8 cellular contexts compared by ENCODE assay signal in the genomic region with DNA sequence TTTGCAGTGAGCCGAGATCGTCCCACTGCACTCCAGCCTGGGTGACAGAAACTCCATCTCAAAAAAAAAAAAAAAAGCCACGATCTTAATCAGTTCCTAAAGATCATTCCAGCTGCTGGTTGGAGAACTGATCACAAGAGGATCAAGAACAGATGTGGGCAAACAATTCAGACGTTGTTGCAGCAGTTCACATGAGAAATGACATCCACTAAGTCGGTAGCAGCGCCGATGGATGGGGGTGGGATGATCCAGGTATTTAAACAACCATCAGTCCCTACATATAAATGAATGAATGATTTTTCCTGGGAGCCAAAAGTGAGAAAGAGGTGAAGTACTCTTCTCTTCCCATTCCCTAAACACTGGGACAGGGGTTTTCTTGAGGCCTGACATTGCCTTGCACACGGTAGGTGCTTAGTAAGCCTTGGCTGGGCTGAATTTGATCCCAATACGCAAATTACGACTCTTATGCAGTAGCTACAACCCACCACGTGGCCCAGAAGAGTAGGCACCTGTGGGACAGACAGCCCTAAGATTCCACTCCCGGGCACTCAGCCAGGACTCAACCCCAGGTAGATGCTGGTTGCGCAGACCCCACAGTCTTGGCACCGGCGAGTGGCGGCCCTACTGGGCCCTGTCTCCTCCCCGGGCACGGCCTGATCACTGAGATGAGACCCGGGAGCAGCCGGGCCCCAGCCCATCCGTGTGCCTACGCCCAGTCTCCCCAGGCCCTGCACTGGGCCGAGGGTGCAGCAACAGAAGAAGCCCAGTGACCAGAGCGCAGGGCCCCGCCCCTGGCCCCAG. TPM values are rescaled to one million over a fixed set of nuclear protein-coding genes. Genes with fewer than 3 reads are reported as not detected.
DNase-seq lines count a peak whose midpoint lies in the region; ATAC-seq and TF ChIP-seq lines count a peak whose summit lies in the region.

No MANE protein-coding gene starts in this region.

- no peak for TF ChIP-seq RAD21 in Ishikawa (IDR thresholded peaks at IDR 0.05; ENCODE audit: low read depth)

- WGBS in sigmoid colon, 2 donors: 19 to 23% methylated on average over 25 of the region's 25 CpGs

- CTCF ChIA-PET in activated CD8-positive, alpha-beta T cell treated with anti-CD3 and anti-CD28 coated beads for 36 hours (lab: Charles Lee): interaction anchor here (0.9 to 31.8 kb wide), 10 partner anchors 10 to 273 kb away, joined by 3 to 553 read pairs (median 9); a partner anchor contains a TSS

- peak overlapping the region; percentile 54 to 77 (median 66) for H3K4me3 ChIP-seq in sigmoid colon

- peaks cover 35% of the 10 kb centered on the region for H3K4me1 Mint-ChIP-seq in CD14-positive monocyte
- H3K4me1 Mint-ChIP-seq in activated CD8-positive, alpha-beta T cell treated with anti-CD3 and anti-CD28 coated beads for 36 hours (ENCODE audit: low read depth): peaks cover 39% of the 10 kb centered on the region

- ATAC-seq in GM19438 (IDR thresholded peaks at IDR 0.05; ENCODE audit: low read depth, unreplicated experiment) (peak; percentile 23), foreskin keratinocyte (peak; percentile 46), GM21529 (IDR thresholded peaks at IDR 0.05; ENCODE audit: unreplicated experiment) (no peak)
- peak; percentile 20 for ATAC-seq in activated CD8-positive, alpha-beta T cell treated with anti-CD3 and anti-CD28 coated beads for 36 hours

- intact Hi-C loops in CD14-positive monocyte (cut with micrococcal nuclease): loop anchor here in 1 of 2 donors (2.0 kb wide), 1 partner anchor 20 kb away; no protein-coding TSS in a partner anchor
- intact Hi-C loops in activated CD8-positive, alpha-beta T cell treated with anti-CD3 and anti-CD28 coated beads for 36 hours (cut with micrococcal nuclease): loop anchor here (1.0 kb wide), 1 partner anchor 20 kb away; no protein-coding TSS in a partner anchor
- intact Hi-C loops in sigmoid colon (cut with DNase I): loop anchor here (2.0 kb wide), 2 partner anchors 20 to 30 kb away; no protein-coding TSS in a partner anchor

- peaks cover 0 to 4% (median 4%) of the 10 kb centered on the region in 3 donors for H3K27me3 Mint-ChIP-seq in CD14-positive monocyte (ENCODE audit: low read depth in 3 of 3)
- H3K27me3 Mint-ChIP-seq in activated CD8-positive, alpha-beta T cell treated with anti-CD3 and anti-CD28 coated beads for 36 hours: no peaks in the 10 kb centered on the region

- no peaks in the 10 kb centered on the region for H3K27me3 ChIP-seq in foreskin keratinocyte
- no peaks in the 10 kb centered on the region for H3K27me3 ChIP-seq in sigmoid colon

- peak overlapping the region; percentile 50 to 88 (median 79) for H3K27ac Mint-ChIP-seq in CD14-positive monocyte
- peak overlapping the region; percentile 80 for H3K27ac Mint-ChIP-seq in activated CD8-positive, alpha-beta T cell treated with anti-CD3 and anti-CD28 coated beads for 36 hours

- no peak for DNase-seq in CD14-positive monocyte (ENCODE audit: low spot score)
- DNase-seq in activated CD8-positive, alpha-beta T cell treated with anti-CD3 and anti-CD28 coated beads for 36 hours: peak; percentile 70
- peak; percentile 42 to 58 for DNase-seq in foreskin keratinocyte
- peak; percentile 53 for DNase-seq in sigmoid colon
- DNase-seq in cerebellar nuclear complex (lab: John Stamatoyannopoulos, UW): no peak

- no peaks in the 10 kb centered on the region for H3K9me3 ChIP-seq in sigmoid colon

- no peaks in the 10 kb centered on the region for H3K9me3 Mint-ChIP-seq in CD14-positive monocyte
- H3K9me3 Mint-ChIP-seq in activated CD8-positive, alpha-beta T cell treated with anti-CD3 and anti-CD28 coated beads for 36 hours: no peaks in the 10 kb centered on the region

- peaks cover 40% of the 10 kb centered on the region in 2 donors for H3K36me3 Mint-ChIP-seq in CD14-positive monocyte
- peaks cover 13% of the 10 kb centered on the region for H3K36me3 Mint-ChIP-seq in activated CD8-positive, alpha-beta T cell treated with anti-CD3 and anti-CD28 coated beads for 36 hours (ENCODE audit: low read depth)

- TF ChIP-seq EP300 in Ishikawa (IDR thresholded peaks at IDR 0.05; ENCODE audit: borderline replicate concordance) (no peak), sigmoid colon (IDR thresholded peaks at IDR 0.05) (no peak)

- H3K27ac ChIP-seq in foreskin keratinocyte (no peak overlapping the region), sigmoid colon (peak overlapping the region; percentile 93 to 97 (median 95))

- POLR2A ChIA-PET in activated CD8-positive, alpha-beta T cell treated with anti-CD3 and anti-CD28 coated beads for 36 hours (lab: Charles Lee): interaction anchor here (0.6 to 5.7 kb wide), 14 partner anchors 8 to 1681 kb away, joined by 3 to 37 read pairs (median 5); a partner anchor contains a TSS

- peaks cover 10% of the 10 kb centered on the region for H3K4me1 ChIP-seq in foreskin keratinocyte
- peaks cover 0 to 43% (median 37%) of the 10 kb centered on the region in 4 donors for H3K4me1 ChIP-seq in sigmoid colon

- peaks cover 4 to 35% (median 16%) of the 10 kb centered on the region in 4 donors for H3K36me3 ChIP-seq in sigmoid colon

- H3K4me3 Mint-ChIP-seq in CD14-positive monocyte: peak overlapping the region; percentile 80 to 90
- H3K4me3 Mint-ChIP-seq in activated CD8-positive, alpha-beta T cell treated with anti-CD3 and anti-CD28 coated beads for 36 hours: peak overlapping the region; percentile 83

- TF ChIP-seq CTCF in CD14-positive monocyte (IDR thresholded peaks at IDR 0.05) (no peak), foreskin keratinocyte (conservative IDR thresholded peaks at IDR 0.05) (peak; percentile 3), sigmoid colon (IDR thresholded peaks at IDR 0.05) (no peak)
- TF ChIP-seq CTCF in activated CD8-positive, alpha-beta T cell treated with anti-CD3 and anti-CD28 coated beads for 36 hours (IDR thresholded peaks at IDR 0.05): no peak

- no peak for TF ChIP-seq POLR2A in sigmoid colon (IDR thresholded peaks at IDR 0.05)

TF ChIP-seq in Ishikawa, 13 proteins besides CTCF, POLR2A, EP300 and RAD21 (continues in another document):
- TF ChIP-seq ZBTB7A (IDR thresholded peaks at IDR 0.05; ENCODE audit: low read depth) (no peak), TCF12 (IDR thresholded peaks at IDR 0.05; ENCODE audit: low read depth) (no peak), CEBPB (IDR thresholded peaks at IDR 0.05) (no peak), NFIC (IDR thresholded peaks at IDR 0.05) (peak; percentile 46), TAF1 (IDR thresholded peaks at IDR 0.05; ENCODE audit: low read depth) (no peak), EGR1 (IDR thresholded peaks at IDR 0.05) (no peak), YY1 (IDR thresholded peaks at IDR 0.05; ENCODE audit: low read depth) (no peak)
- TF ChIP-seq, protein P1, sequence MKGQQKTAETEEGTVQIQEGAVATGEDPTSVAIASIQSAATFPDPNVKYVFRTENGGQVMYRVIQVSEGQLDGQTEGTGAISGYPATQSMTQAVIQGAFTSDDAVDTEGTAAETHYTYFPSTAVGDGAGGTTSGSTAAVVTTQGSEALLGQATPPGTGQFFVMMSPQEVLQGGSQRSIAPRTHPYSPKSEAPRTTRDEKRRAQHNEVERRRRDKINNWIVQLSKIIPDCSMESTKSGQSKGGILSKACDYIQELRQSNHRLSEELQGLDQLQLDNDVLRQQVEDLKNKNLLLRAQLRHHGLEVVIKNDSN (IDR thresholded peaks at IDR 0.05): peak; percentile 83

RNA-seq across cellular contexts. Expression of a gene that starts 0.6 kb away (rescaled TPM):
- polyA plus RNA-seq in CD14-positive monocyte: 10 to 100 TPM; 21.8 to 26.9 TPM
- total RNA-seq in activated CD8-positive, alpha-beta T cell treated with anti-CD3 and anti-CD28 coated beads for 36 hours: 10 to 100 TPM; 24.8 to 25.0 TPM
- 27.2 and 36.2 TPM in 2 replicates for total RNA-seq in foreskin keratinocyte
- 28.3 and 35.1 TPM in 2 replicates for polyA plus RNA-seq in foreskin keratinocyte
- total RNA-seq in sigmoid colon: 10 to 100 TPM; 31.9 to 41.4 (median 35.7) TPM
- polyA plus RNA-seq in sigmoid colon: 10 to 100 TPM; 20.1 to 33.4 (median 27.0) TPM

RNA-seq across cellular contexts. Expression of a gene that starts 18.8 kb away (rescaled TPM):
- polyA plus RNA-seq in CD14-positive monocyte: not detected
- total RNA-seq in activated CD8-positive, alpha-beta T cell treated with anti-CD3 and anti-CD28 coated beads for 36 hours: 1 to 10 TPM; 2.0 to 2.3 TPM
- total RNA-seq in foreskin keratinocyte: 34.4 and 49.3 TPM in 2 replicates
- polyA plus RNA-seq in foreskin keratinocyte: 46.4 and 62.5 TPM in 2 replicates
- total RNA-seq in sigmoid colon: 100 to 1,000 TPM; 127 to 444 (median 384) TPM
- polyA plus RNA-seq in sigmoid colon: 100 to 1,000 TPM in 1 of 3 donors, 10 to 100 TPM in 1, 1 to 10 TPM in 1; 3.0 to 133 (median 35.9) TPM

RNA-seq across cellular contexts. Expression of a gene that starts 24.7 kb away (rescaled TPM):
- polyA plus RNA-seq in CD14-positive monocyte: not detected
- 1 to 10 TPM; 5.3 to 6.7 TPM for total RNA-seq in activated CD8-positive, alpha-beta T cell treated with anti-CD3 and anti-CD28 coated beads for 36 hours
- not detected in 2 replicates for total RNA-seq in foreskin keratinocyte
- polyA plus RNA-seq in foreskin keratinocyte: not detected in 2 replicates
- total RNA-seq in sigmoid colon: under 1 TPM in 2 of 4 donors, not detected in 2; 0.41 to 0.55 TPM
- under 1 TPM in 1 of 3 donors, not detected in 2; 0.09 TPM for polyA plus RNA-seq in sigmoid colon

RNA-seq across cellular contexts. Expression of a gene that starts 28.8 kb away (rescaled TPM):
- under 1 TPM; 0.36 to 0.43 TPM for polyA plus RNA-seq in CD14-positive monocyte
- total RNA-seq in activated CD8-positive, alpha-beta T cell treated with anti-CD3 and anti-CD28 coated beads for 36 hours: 1 to 10 TPM; 1.1 to 1.6 TPM
- 1.5 and 4.3 TPM in 2 replicates for total RNA-seq in foreskin keratinocyte
- 1.2 and 3.4 TPM in 2 replicates for polyA plus RNA-seq in foreskin keratinocyte
- total RNA-seq in sigmoid colon: 100 to 1,000 TPM; 109 to 117 (median 113) TPM
- 10 to 100 TPM; 12.5 to 60.1 (median 47.4) TPM for polyA plus RNA-seq in sigmoid colon

Comparison
In these comparisons a context has a peak if more than half of its experiments do, and no peak if none do; other contexts are left out.
1. DNase-seq: peak in activated CD8-positive, alpha-beta T cell treated with anti-CD3 and anti-CD28 coated beads for 36 hours (single experiment), foreskin keratinocyte (2 of 2) and sigmoid colon (single experiment); none in CD14-positive monocyte (single experiment) and cerebellar nuclear complex (0 of 2).
2. RNA of a gene that starts 18.8 kb away (total RNA-seq): 127 to 444 TPM in sigmoid colon and 34.4 to 49.3 TPM in foreskin keratinocyte; 2.0 to 2.3 TPM in activated CD8-positive, alpha-beta T cell treated with anti-CD3 and anti-CD28 coated beads for 36 hours; every median in the first group is over 10 times any median in the second.